Comparison of ENCODE assay signal across 8 cellular contexts in the genomic region with DNA sequence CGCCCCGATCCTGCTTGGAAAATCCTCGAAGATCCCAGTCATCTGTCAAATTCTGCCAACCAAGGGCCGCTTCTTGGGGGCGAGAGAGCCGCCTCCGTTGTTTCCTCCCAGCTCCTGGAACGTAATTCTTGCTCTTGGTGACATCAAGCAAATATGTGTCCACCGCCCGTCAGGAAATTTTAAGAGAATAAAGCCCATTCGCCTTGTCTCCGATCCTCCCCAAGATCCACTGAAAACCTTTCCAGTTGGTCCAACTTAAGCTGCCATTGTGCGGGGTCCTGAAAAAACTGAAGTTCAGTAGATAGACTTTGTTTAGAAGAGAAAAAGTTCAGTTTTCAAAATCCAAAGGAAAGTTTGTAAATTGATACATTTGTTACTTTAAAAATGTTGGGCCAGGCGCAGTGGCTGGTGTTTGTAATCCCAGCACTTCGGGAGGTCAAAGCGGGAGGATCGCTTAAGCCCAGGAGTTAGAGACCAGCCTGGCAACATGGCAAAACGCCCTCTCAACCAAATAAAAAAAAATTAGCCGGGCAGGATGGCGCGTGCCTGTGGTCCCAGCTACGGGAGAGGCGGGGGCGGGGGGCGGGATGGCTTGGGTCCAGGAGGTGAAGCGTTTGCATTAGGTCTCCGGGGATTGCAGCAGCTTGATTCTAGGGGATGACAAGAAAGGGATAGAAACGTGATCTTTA. TPM values are rescaled to one million over a fixed set of nuclear protein-coding genes. Genes with fewer than 3 reads are reported as not detected.
DNase-seq lines count a peak whose midpoint lies in the region; ATAC-seq and TF ChIP-seq lines count a peak whose summit lies in the region.

No MANE protein-coding gene starts in this region.

- H3K9me3 ChIP-seq in HCT116 (ENCODE audit: control insufficient read depth in 1 of 2, insufficient read depth in 1 of 2, low read depth in 1 of 2, low read length in 2 of 2) (no peaks in the 10 kb centered on the region), WERI-Rb-1 (ENCODE audit: severe bottlenecking) (no peaks in the 10 kb centered on the region), gastroesophageal sphincter (no peaks in the 10 kb centered on the region), prostate gland (no peaks in the 10 kb centered on the region)

- CTCF ChIA-PET in HCT116 (lab: Charles Lee): no interaction called here

- no peaks in the 10 kb centered on the region for H3K9me2 ChIP-seq in HCT116 (ENCODE audit: insufficient read depth)

- no peak overlapping the region for H3K27ac ChIP-seq in HCT116 (ENCODE audit: low read depth, low read length)
- peak overlapping the region; percentile 86 for H3K27ac ChIP-seq in WERI-Rb-1
- H3K27ac ChIP-seq in gastroesophageal sphincter: peak overlapping the region; percentile 90 to 98 (median 94)
- H3K27ac ChIP-seq in prostate gland: peak overlapping the region; percentile 96

- H4K20me1 ChIP-seq in HCT116 (ENCODE audit: insufficient read depth): no peaks in the 10 kb centered on the region

- WGBS in gastroesophageal sphincter (ENCODE audit: low coverage in 1 of 2), 2 donors: 2 to 4% methylated on average over 15 of the region's 28 CpGs
- 2% methylated on average over 28 of the region's 28 CpGs for WGBS in prostate gland

- H3K36me3 ChIP-seq in HCT116 (ENCODE audit: control insufficient read depth in 1 of 2, insufficient read depth in 2 of 2, low read length in 2 of 2): peaks cover 2 to 12% of the 10 kb centered on the region in 2 experiments
- peaks cover 29% of the 10 kb centered on the region for H3K36me3 ChIP-seq in WERI-Rb-1
- H3K36me3 ChIP-seq in gastroesophageal sphincter: peaks cover 0 to 8% of the 10 kb centered on the region in 2 donors
- H3K36me3 ChIP-seq in prostate gland: no peaks in the 10 kb centered on the region

- H3K4me1 ChIP-seq in HCT116 (ENCODE audit: control insufficient read depth in 1 of 2, insufficient read depth in 2 of 2, low read length in 2 of 2): peaks cover 4 to 13% of the 10 kb centered on the region in 2 experiments; a peak in 3 of 4 replicates
- peaks cover 0 to 42% (median 10%) of the 10 kb centered on the region in 3 donors for H3K4me1 ChIP-seq in gastroesophageal sphincter
- no peaks in the 10 kb centered on the region for H3K4me1 ChIP-seq in prostate gland (replicated peaks)

- POLR2A ChIA-PET in HCT116 (lab: Charles Lee): interaction anchor here (0.8 kb wide), 1 partner anchor 679 kb away, joined by 3 read pairs; no protein-coding TSS in a partner anchor

- peaks cover 39% of the 10 kb centered on the region for H3K79me2 ChIP-seq in HCT116 (ENCODE audit: insufficient read depth, low read length)

- TF ChIP-seq EP300 in gastroesophageal sphincter (IDR thresholded peaks at IDR 0.05): no peak

- TF ChIP-seq POLR2A in HCT116 (IDR thresholded peaks at IDR 0.05; ENCODE audit: borderline replicate concordance, extremely low read depth, insufficient read depth, insufficient read length) (no peak), gastroesophageal sphincter (IDR thresholded peaks at IDR 0.05) (no peak), prostate gland (IDR thresholded peaks at IDR 0.05) (no peak)

- H3K4me3 ChIP-seq in AG10803 (ENCODE audit: low read length) (peak overlapping the region; percentile 82), HCT116 (replicated peaks in 1 of 2; ENCODE audit: low read depth in 1 of 2, low read length in 2 of 2) (peak overlapping the region; percentile 78 to 82), WERI-Rb-1 (ENCODE audit: low read depth, low read length) (peak overlapping the region; percentile 81), gastroesophageal sphincter (peak overlapping the region; percentile 82 to 99), prostate gland (peak overlapping the region; percentile 97)

- H3K27me3 ChIP-seq in HCT116 (ENCODE audit: insufficient read depth, low read length) (no peaks in the 10 kb centered on the region), WERI-Rb-1 (ENCODE audit: insufficient read depth, low read depth, severe bottlenecking) (no peaks in the 10 kb centered on the region), gastroesophageal sphincter (no peaks in the 10 kb centered on the region), prostate gland (replicated peaks; ENCODE audit: insufficient read depth) (no peaks in the 10 kb centered on the region)

- DNase-seq in AG10803 (ENCODE audit: low read depth): peak; percentile 15
- DNase-seq in HCT116 (ENCODE audit: low read depth, low spot score): no peak
- no peak for DNase-seq in WERI-Rb-1
- DNase-seq in prostate gland (ENCODE audit: low spot score): peak; percentile 6
- DNase-seq in NAMALWA (ENCODE audit: low spot score): no peak
- no peak for DNase-seq in GF-D8 (lab: John Stamatoyannopoulos, UW)
- no peak for DNase-seq in T-helper 9 cell

- no peak for ATAC-seq in HCT116
- no peak for ATAC-seq in gastroesophageal sphincter

- peak overlapping the region; percentile 96 for H3K4me2 ChIP-seq in HCT116 (ENCODE audit: low read length)

- no TSS peak for BruUV-seq in HCT116 (replicated peaks; lab: Mats Ljungman, UMichigan)

- intact Hi-C loops in HCT116 (cut with micrococcal nuclease): loop anchor here (5.0 kb wide), 1 partner anchor 194 kb away; the partner anchor contains the start of genes ARF5 and GCC1
- intact Hi-C loops in prostate gland (cut with DNase I): loop anchor here (5.0 kb wide), 2 partner anchors 194 to 949 kb away; partner anchors contain the start of genes ARF5, GCC1 and RBM28

- no peak overlapping the region for H2AFZ ChIP-seq in HCT116 (ENCODE audit: low read depth, low read length, poor library complexity, severe bottlenecking)

- TF ChIP-seq CTCF in AG10803 (conservative IDR thresholded peaks at IDR 0.05; ENCODE audit: low read length) (no peak), HCT116 (IDR thresholded peaks at IDR 0.05 in 2 of 3, conservative IDR thresholded peaks at IDR 0.05 in 1 of 3; ENCODE audit: borderline replicate concordance in 1 of 3, insufficient read depth in 1 of 3, low read depth in 2 of 3, low read length in 2 of 3) (no peak), WERI-Rb-1 (IDR thresholded peaks at IDR 0.05; ENCODE audit: low read depth, low read length) (no peak), gastroesophageal sphincter (IDR thresholded peaks at IDR 0.05) (no peak), prostate gland (IDR thresholded peaks at IDR 0.05) (no peak)

- peak overlapping the region; percentile 90 for H3K9ac ChIP-seq in HCT116 (ENCODE audit: low read length)

- RAD21 ChIA-PET in HCT116 (lab: Charles Lee; ENCODE audit: low non-redundant PET in 1 of 2, low total read pairs in 2 of 2, uncharacterized antibody in 2 of 2, unreplicated experiment in 2 of 2): no interaction called here

- TF ChIP-seq RAD21 in HCT116 (IDR thresholded peaks at IDR 0.05; ENCODE audit: low read depth): no peak

TF ChIP-seq in HCT116, 20 proteins besides CTCF, POLR2A, EP300 and RAD21:
- TF ChIP-seq CEBPB (IDR thresholded peaks at IDR 0.05; ENCODE audit: low read depth): no peak
- no peak for TF ChIP-seq ELF1 (IDR thresholded peaks at IDR 0.05; ENCODE audit: borderline replicate concordance, low read depth)
- TF ChIP-seq, protein P1, sequence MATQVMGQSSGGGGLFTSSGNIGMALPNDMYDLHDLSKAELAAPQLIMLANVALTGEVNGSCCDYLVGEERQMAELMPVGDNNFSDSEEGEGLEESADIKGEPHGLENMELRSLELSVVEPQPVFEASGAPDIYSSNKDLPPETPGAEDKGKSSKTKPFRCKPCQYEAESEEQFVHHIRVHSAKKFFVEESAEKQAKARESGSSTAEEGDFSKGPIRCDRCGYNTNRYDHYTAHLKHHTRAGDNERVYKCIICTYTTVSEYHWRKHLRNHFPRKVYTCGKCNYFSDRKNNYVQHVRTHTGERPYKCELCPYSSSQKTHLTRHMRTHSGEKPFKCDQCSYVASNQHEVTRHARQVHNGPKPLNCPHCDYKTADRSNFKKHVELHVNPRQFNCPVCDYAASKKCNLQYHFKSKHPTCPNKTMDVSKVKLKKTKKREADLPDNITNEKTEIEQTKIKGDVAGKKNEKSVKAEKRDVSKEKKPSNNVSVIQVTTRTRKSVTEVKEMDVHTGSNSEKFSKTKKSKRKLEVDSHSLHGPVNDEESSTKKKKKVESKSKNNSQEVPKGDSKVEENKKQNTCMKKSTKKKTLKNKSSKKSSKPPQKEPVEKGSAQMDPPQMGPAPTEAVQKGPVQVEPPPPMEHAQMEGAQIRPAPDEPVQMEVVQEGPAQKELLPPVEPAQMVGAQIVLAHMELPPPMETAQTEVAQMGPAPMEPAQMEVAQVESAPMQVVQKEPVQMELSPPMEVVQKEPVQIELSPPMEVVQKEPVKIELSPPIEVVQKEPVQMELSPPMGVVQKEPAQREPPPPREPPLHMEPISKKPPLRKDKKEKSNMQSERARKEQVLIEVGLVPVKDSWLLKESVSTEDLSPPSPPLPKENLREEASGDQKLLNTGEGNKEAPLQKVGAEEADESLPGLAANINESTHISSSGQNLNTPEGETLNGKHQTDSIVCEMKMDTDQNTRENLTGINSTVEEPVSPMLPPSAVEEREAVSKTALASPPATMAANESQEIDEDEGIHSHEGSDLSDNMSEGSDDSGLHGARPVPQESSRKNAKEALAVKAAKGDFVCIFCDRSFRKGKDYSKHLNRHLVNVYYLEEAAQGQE (IDR thresholded peaks at IDR 0.05; ENCODE audit: low read depth): no peak
- no peak for TF ChIP-seq FOSL1 (IDR thresholded peaks at IDR 0.05; ENCODE audit: low read depth)
- TF ChIP-seq CBX3 (IDR thresholded peaks at IDR 0.05; ENCODE audit: low read depth): no peak
- no peak for TF ChIP-seq SIN3A (IDR thresholded peaks at IDR 0.05; ENCODE audit: low read depth)
- no peak for TF ChIP-seq EZH2 (IDR thresholded peaks at IDR 0.05)
- TF ChIP-seq SRF (IDR thresholded peaks at IDR 0.05; ENCODE audit: low read depth): no peak

RNA-seq across cellular contexts. Expression of gene ZNF800, which starts 1.0 kb away (rescaled TPM):
- total RNA-seq in HCT116 (2021; ENCODE audit: unreplicated experiment): 30.9 TPM
- polyA plus RNA-seq in HCT116 (2012): 8.9 and 10.6 TPM in 2 replicates
- total RNA-seq in gastroesophageal sphincter: 10 to 100 TPM; 33.8 to 37.3 (median 35.1) TPM
- 10 to 100 TPM; 29.8 to 33.9 TPM for total RNA-seq in prostate gland

Comparison
In these comparisons a context has a peak if more than half of its experiments do, and no peak if none do; other contexts are left out.
1. DNase-seq: peak in AG10803 (single experiment) and prostate gland (single experiment); none in HCT116 (single experiment), WERI-Rb-1 (single experiment), NAMALWA (single experiment), GF-D8 (single experiment) and T-helper 9 cell (single experiment).
2. Peak in every context shown above with its lines, with median percentiles within 50 percentile points of each other: H3K4me3 ChIP-seq.